Comparison of ENCODE assay signal across 9 cellular contexts in genomic region chr1:2868571-2868970, GRCh38.
"Had no signal": no experiment of that assay in that cellular context is flagged by ENCODE, and none has a peak within 500 bp of the region (broad histone marks: within the 10 kb centered on the region; RNA-seq: fewer than 3 reads in every experiment).

No MANE protein-coding gene starts in this region.

- H3K9me3 ChIP-seq: HAP-1 had no signal

- H3K27ac ChIP-seq: GM23248 had no signal

- DNase-seq: GM23248, GOT3, H7, H9, HCEC 1CT, HFFc6 had no signal

- H3K4me2 ChIP-seq: GM23338 had no signal

- H2AFZ ChIP-seq: GM23248, GM23338 had no signal

- H3K4me1 ChIP-seq: HAP-1 had no signal

- H3K4me3 Mint-ChIP-seq: GM23338, H9, HFFc6 had no signal

- H3K4me3 ChIP-seq: GM23248, GM23338, HAP-1 had no signal

- H3K9ac ChIP-seq: GM23248 had no signal

- H3K27ac Mint-ChIP-seq: GM23338, H9, HFFc6 had no signal

- H3K36me3 ChIP-seq: HAP-1 had no signal

- H3K4me1 Mint-ChIP-seq: GM23338, H9 had no signal

- ATAC-seq: GM23338, HCT116 had no signal
